In genomic region chr3:13229291-13229949, GRCh38 we compare ENCODE assay signal across 1 cellular context.
TF ChIP-seq lines count a peak whose summit lies in the region.

No MANE protein-coding gene starts in this region.

TF ChIP-seq in H1, 55 proteins besides CTCF, POLR2A, EP300 and RAD21 (continued from another document):
- no peak for TF ChIP-seq USF2 (IDR thresholded peaks at IDR 0.05; ENCODE audit: low read length)
- TF ChIP-seq GTF2F1 (IDR thresholded peaks at IDR 0.05; ENCODE audit: borderline replicate concordance, low read depth, low read length): 0 out of 2 replicates have a peak, but pooled peaks have one; percentile 33
- 0 out of 2 replicates have a peak, but pooled peaks have one; percentile 19 for TF ChIP-seq JUN (IDR thresholded peaks at IDR 0.05; ENCODE audit: low read depth, low read length)
